ENCODE assay signal across 9 cellular contexts in the genomic region with DNA sequence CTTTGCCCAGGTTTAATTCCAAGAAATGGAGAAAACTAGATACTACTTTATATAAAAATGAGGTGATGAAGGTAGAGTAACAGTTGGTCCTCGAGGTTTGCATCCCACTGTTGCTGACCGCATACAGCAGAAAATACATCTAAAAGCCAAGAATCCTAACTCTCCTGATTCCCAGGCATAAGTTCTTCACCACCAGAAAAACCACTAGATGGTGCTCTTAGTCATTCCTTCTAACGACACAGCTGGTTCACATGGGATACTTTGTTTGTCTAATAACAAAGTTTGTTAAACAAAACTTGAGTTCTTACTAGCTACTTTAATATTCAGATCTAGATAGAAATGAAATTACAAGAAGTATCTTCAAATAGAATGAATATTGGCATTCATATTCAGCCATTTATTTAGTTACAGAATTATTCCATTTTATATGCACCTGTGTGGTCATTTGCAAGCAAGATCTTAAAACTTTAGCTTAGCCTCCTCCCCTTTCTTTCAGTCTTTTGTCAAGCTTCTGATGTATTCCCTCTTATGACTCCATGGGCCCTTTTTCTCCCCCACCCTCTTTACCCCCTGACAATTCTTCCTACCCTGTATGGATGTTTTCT. TPM values are rescaled to one million over a fixed set of nuclear protein-coding genes. Genes with fewer than 3 reads are reported as not detected.
DNase-seq lines count a peak whose midpoint lies in the region; ATAC-seq, FAIRE-seq and TF ChIP-seq lines count a peak whose summit lies in the region.
"Had no signal": no experiment of that assay in that cellular context is flagged by ENCODE, and none has a peak within 500 bp of the region (broad histone marks: within the 10 kb centered on the region; RNA-seq: fewer than 3 reads in every experiment).

No MANE protein-coding gene starts in this region.

- no peaks in the 10 kb centered on the region for H3K27me3 Mint-ChIP-seq in Calu3 (ENCODE audit: unreplicated experiment)
- no peaks in the 10 kb centered on the region for H3K27me3 Mint-ChIP-seq in natural killer cell treated with Interleukin-12 subunit alpha and Interleukin-12 subunit beta and Interleukin-15 and Interleukin-18, amount 100 ng/mL, for 72 hours
- H3K27me3 Mint-ChIP-seq in T-helper 2 cell treated with Interferon-gamma antibody and Interleukin-4, amounts not matched to agents 5 μg/mL and 100 μg/mL, for 36 hours (ENCODE audit: low read depth), result no peaks in the 10 kb centered on the region
- H3K27me3 Mint-ChIP-seq in activated CD4-positive, alpha-beta T cell treated with anti-CD3 and anti-CD28 coated beads, Interleukin-2, amount 10 ng/mL, durations not matched to agents 7 days and 5 days, result no peaks in the 10 kb centered on the region
- H3K27me3 Mint-ChIP-seq: memory B cell had no signal

- H3K4me1 Mint-ChIP-seq in Calu3 (ENCODE audit: low read depth, unreplicated experiment), result no peaks in the 10 kb centered on the region
- no peaks in the 10 kb centered on the region for H3K4me1 Mint-ChIP-seq in natural killer cell treated with Interleukin-12 subunit alpha and Interleukin-12 subunit beta and Interleukin-15 and Interleukin-18, amount 100 ng/mL, for 72 hours (ENCODE audit: low read depth in 2 of 2)
- no peaks in the 10 kb centered on the region for H3K4me1 Mint-ChIP-seq in T-helper 2 cell treated with Interferon-gamma antibody and Interleukin-4, amounts not matched to agents 5 μg/mL and 100 μg/mL, for 36 hours (ENCODE audit: low read depth)
- H3K4me1 Mint-ChIP-seq in activated CD4-positive, alpha-beta T cell treated with anti-CD3 and anti-CD28 coated beads, Interleukin-2, amount 10 ng/mL, durations not matched to agents 7 days and 5 days, result no peaks in the 10 kb centered on the region
- H3K4me1 Mint-ChIP-seq: memory B cell had no signal

- DNase-seq in Calu3 (peak; percentile 10), HTR-8/SVneo (ENCODE audit: insufficient read length, low spot score) (peak; percentile 45), iPS DF 6.9 (ENCODE audit: low read depth, low spot score) (peak; percentile 25)
- DNase-seq in natural killer cell treated with Interleukin-12 subunit alpha and Interleukin-12 subunit beta and Interleukin-15 and Interleukin-18, amount 100 ng/mL, for 72 hours (ENCODE audit: low spot score), result no peak
- DNase-seq in T-helper 2 cell treated with Interferon-gamma antibody and Interleukin-4, amounts not matched to agents 5 μg/mL and 100 μg/mL, for 36 hours (ENCODE audit: low spot score), result no peak
- no peak for DNase-seq in activated CD4-positive, alpha-beta T cell treated with anti-CD3 and anti-CD28 coated beads, Interleukin-2, amount 10 ng/mL, durations not matched to agents 7 days and 5 days

- CTCF ChIA-PET in Calu3 (lab: Charles Lee), result no interaction called here
- CTCF ChIA-PET in activated CD4-positive, alpha-beta T cell treated with anti-CD3 and anti-CD28 coated beads, Interleukin-2, amount 10 ng/mL, durations not matched to agents 7 days and 5 days (lab: Charles Lee), result interaction anchor here (0.6 kb wide), 1 partner anchor 465 kb away, joined by 4 read pairs; no protein-coding TSS in a partner anchor

- intact Hi-C loops in Calu3 (cut with micrococcal nuclease; ENCODE audit: unreplicated experiment), result loop anchor here (2.0 kb wide), 1 partner anchor 32 kb away; no protein-coding TSS in a partner anchor

- BruUV-seq in Calu3 (replicated peaks; lab: Mats Ljungman, UMichigan), result no TSS peak

- TF ChIP-seq CTCF in Calu3 (IDR thresholded peaks at IDR 0.05; ENCODE audit: unreplicated experiment), result no peak

- no peaks in the 10 kb centered on the region for H3K36me3 Mint-ChIP-seq in Calu3 (ENCODE audit: insufficient read depth, unreplicated experiment)
- H3K36me3 Mint-ChIP-seq in natural killer cell treated with Interleukin-12 subunit alpha and Interleukin-12 subunit beta and Interleukin-15 and Interleukin-18, amount 100 ng/mL, for 72 hours, result no peaks in the 10 kb centered on the region
- no peaks in the 10 kb centered on the region for H3K36me3 Mint-ChIP-seq in T-helper 2 cell treated with Interferon-gamma antibody and Interleukin-4, amounts not matched to agents 5 μg/mL and 100 μg/mL, for 36 hours (ENCODE audit: low read depth)
- H3K36me3 Mint-ChIP-seq in activated CD4-positive, alpha-beta T cell treated with anti-CD3 and anti-CD28 coated beads, Interleukin-2, amount 10 ng/mL, durations not matched to agents 7 days and 5 days (ENCODE audit: low read depth), result no peaks in the 10 kb centered on the region

- H3K4me3 Mint-ChIP-seq in Calu3 (ENCODE audit: low read depth, unreplicated experiment), result no peak overlapping the region
- no peak overlapping the region for H3K4me3 Mint-ChIP-seq in natural killer cell treated with Interleukin-12 subunit alpha and Interleukin-12 subunit beta and Interleukin-15 and Interleukin-18, amount 100 ng/mL, for 72 hours
- no peak overlapping the region for H3K4me3 Mint-ChIP-seq in T-helper 2 cell treated with Interferon-gamma antibody and Interleukin-4, amounts not matched to agents 5 μg/mL and 100 μg/mL, for 36 hours
- H3K4me3 Mint-ChIP-seq in activated CD4-positive, alpha-beta T cell treated with anti-CD3 and anti-CD28 coated beads, Interleukin-2, amount 10 ng/mL, durations not matched to agents 7 days and 5 days, result no peak overlapping the region
- H3K4me3 Mint-ChIP-seq: memory B cell had no signal

- H3K9me3 Mint-ChIP-seq in Calu3 (ENCODE audit: low read depth, unreplicated experiment), result no peaks in the 10 kb centered on the region
- no peaks in the 10 kb centered on the region for H3K9me3 Mint-ChIP-seq in natural killer cell treated with Interleukin-12 subunit alpha and Interleukin-12 subunit beta and Interleukin-15 and Interleukin-18, amount 100 ng/mL, for 72 hours
- H3K9me3 Mint-ChIP-seq in T-helper 2 cell treated with Interferon-gamma antibody and Interleukin-4, amounts not matched to agents 5 μg/mL and 100 μg/mL, for 36 hours, result no peaks in the 10 kb centered on the region
- H3K9me3 Mint-ChIP-seq in activated CD4-positive, alpha-beta T cell treated with anti-CD3 and anti-CD28 coated beads, Interleukin-2, amount 10 ng/mL, durations not matched to agents 7 days and 5 days, result no peaks in the 10 kb centered on the region
- H3K9me3 Mint-ChIP-seq: memory B cell had no signal

- no peak for ATAC-seq in natural killer cell treated with Interleukin-12 subunit alpha and Interleukin-12 subunit beta and Interleukin-15 and Interleukin-18, amount 100 ng/mL, for 72 hours
- ATAC-seq in HG02798 (IDR thresholded peaks at IDR 0.05; ENCODE audit: poor library complexity, unreplicated experiment), result no peak

- no peaks in the 10 kb centered on the region for H3K9me3 ChIP-seq in iPS DF 6.9 (ENCODE audit: control insufficient read depth, insufficient read depth, low read length)

- H3K36me3 ChIP-seq in iPS DF 6.9 (ENCODE audit: control insufficient read depth, insufficient read depth, low read length), result no peaks in the 10 kb centered on the region

- no peak overlapping the region for H3K4me3 ChIP-seq in iPS DF 6.9 (ENCODE audit: low read length)

- H3K27ac ChIP-seq in iPS DF 6.9 (ENCODE audit: low read length), result no peak overlapping the region

- no peaks in the 10 kb centered on the region for H3K27me3 ChIP-seq in iPS DF 6.9 (ENCODE audit: control insufficient read depth, insufficient read depth, low read length)

- WGBS in iPS DF 6.9 (ENCODE audit: insufficient coverage, insufficient read length), result no CpG with 5 or more reads among the region's 3 CpGs

- H3K27ac Mint-ChIP-seq in Calu3 (ENCODE audit: unreplicated experiment), result no peak overlapping the region
- H3K27ac Mint-ChIP-seq in natural killer cell treated with Interleukin-12 subunit alpha and Interleukin-12 subunit beta and Interleukin-15 and Interleukin-18, amount 100 ng/mL, for 72 hours, result no peak overlapping the region
- H3K27ac Mint-ChIP-seq in T-helper 2 cell treated with Interferon-gamma antibody and Interleukin-4, amounts not matched to agents 5 μg/mL and 100 μg/mL, for 36 hours, result no peak overlapping the region
- H3K27ac Mint-ChIP-seq in activated CD4-positive, alpha-beta T cell treated with anti-CD3 and anti-CD28 coated beads, Interleukin-2, amount 10 ng/mL, durations not matched to agents 7 days and 5 days, result no peak overlapping the region
- H3K27ac Mint-ChIP-seq: memory B cell had no signal

- FAIRE-seq in HTR-8/SVneo (lab: Jason Lieb, UNC) (no peak), TTC549 (lab: Jason Lieb, UNC) (peak; percentile 95)

- H3K4me1 ChIP-seq in iPS DF 6.9 (ENCODE audit: control insufficient read depth, insufficient read depth, low read length), result no peaks in the 10 kb centered on the region

- POLR2A ChIA-PET in activated CD4-positive, alpha-beta T cell treated with anti-CD3 and anti-CD28 coated beads, Interleukin-2, amount 10 ng/mL, durations not matched to agents 7 days and 5 days (lab: Charles Lee), result no interaction called here

RNA-seq across cellular contexts. Expression of a gene that starts 54.1 kb away (rescaled TPM):
- total RNA-seq in Calu3 (2022), result 0.39 and 0.45 TPM in 2 replicates
- under 1 TPM in 1 of 2 donors, not detected in 1; 0.07 TPM for total RNA-seq in natural killer cell treated with Interleukin-12 subunit alpha and Interleukin-12 subunit beta and Interleukin-15 and Interleukin-18, amount 100 ng/mL, for 72 hours
- total RNA-seq in activated CD4-positive, alpha-beta T cell treated with anti-CD3 and anti-CD28 coated beads, Interleukin-2, amount 10 ng/mL, durations not matched to agents 7 days and 5 days, result under 1 TPM; 0.07 to 0.12 TPM

Comparison
In these comparisons a context has a peak if more than half of its experiments do, and no peak if none do; other contexts are left out.
1. DNase-seq: peak in Calu3 (single experiment), HTR-8/SVneo (single experiment) and iPS DF 6.9 (single experiment); none in natural killer cell treated with Interleukin-12 subunit alpha and Interleukin-12 subunit beta and Interleukin-15 and Interleukin-18, amount 100 ng/mL, for 72 hours (single experiment), T-helper 2 cell treated with Interferon-gamma antibody and Interleukin-4, amounts not matched to agents 5 μg/mL and 100 μg/mL, for 36 hours (single experiment) and activated CD4-positive, alpha-beta T cell treated with anti-CD3 and anti-CD28 coated beads, Interleukin-2, amount 10 ng/mL, durations not matched to agents 7 days and 5 days (single experiment).